Comparison of ENCODE assay signal across 1 cellular context in the genomic region with DNA sequence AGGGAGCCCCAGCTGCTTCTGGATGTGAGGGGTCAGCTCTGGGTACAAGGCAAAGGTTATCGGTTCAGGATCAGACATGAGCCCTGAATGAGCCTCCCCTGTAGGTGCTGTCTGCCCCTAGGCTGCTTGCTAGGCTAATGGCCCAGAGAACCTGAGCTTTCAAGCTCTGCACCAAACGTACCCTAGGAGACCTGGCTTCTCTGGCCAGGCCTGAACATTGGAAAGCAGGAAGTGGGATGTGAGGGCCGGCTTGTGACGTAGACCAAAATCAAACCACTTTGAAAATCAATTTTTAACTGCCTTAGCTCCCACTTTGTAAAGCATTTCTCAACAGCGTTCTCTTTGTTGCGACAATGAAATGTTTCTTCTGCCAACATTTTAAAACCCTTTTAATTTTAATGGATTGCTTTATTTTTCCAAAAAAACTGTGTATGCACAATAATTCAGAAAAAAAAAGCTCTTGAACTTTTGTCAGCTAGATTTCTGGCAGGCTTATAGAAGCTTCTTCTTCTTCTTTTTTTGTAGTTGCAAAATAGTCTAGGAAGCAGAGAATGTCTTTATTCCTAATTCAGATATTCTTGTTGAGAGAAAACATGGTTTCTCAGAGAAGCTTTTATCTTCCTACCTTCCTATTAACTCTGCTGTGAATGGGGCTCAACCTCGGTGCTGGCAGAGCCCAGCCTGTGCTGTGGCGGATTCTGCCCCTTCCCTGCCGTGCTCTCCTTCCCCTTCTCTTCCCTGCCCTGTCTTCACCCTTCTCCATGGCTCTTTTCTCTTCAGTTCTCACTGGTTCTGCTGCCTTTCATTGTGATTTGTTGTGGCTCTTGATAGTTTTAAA.
TF ChIP-seq lines count a peak whose summit lies in the region.

No MANE protein-coding gene starts in this region.

TF ChIP-seq in WTC11, 78 proteins besides CTCF, POLR2A, EP300 and RAD21 (continued from another document):
- TF ChIP-seq, protein P1, sequence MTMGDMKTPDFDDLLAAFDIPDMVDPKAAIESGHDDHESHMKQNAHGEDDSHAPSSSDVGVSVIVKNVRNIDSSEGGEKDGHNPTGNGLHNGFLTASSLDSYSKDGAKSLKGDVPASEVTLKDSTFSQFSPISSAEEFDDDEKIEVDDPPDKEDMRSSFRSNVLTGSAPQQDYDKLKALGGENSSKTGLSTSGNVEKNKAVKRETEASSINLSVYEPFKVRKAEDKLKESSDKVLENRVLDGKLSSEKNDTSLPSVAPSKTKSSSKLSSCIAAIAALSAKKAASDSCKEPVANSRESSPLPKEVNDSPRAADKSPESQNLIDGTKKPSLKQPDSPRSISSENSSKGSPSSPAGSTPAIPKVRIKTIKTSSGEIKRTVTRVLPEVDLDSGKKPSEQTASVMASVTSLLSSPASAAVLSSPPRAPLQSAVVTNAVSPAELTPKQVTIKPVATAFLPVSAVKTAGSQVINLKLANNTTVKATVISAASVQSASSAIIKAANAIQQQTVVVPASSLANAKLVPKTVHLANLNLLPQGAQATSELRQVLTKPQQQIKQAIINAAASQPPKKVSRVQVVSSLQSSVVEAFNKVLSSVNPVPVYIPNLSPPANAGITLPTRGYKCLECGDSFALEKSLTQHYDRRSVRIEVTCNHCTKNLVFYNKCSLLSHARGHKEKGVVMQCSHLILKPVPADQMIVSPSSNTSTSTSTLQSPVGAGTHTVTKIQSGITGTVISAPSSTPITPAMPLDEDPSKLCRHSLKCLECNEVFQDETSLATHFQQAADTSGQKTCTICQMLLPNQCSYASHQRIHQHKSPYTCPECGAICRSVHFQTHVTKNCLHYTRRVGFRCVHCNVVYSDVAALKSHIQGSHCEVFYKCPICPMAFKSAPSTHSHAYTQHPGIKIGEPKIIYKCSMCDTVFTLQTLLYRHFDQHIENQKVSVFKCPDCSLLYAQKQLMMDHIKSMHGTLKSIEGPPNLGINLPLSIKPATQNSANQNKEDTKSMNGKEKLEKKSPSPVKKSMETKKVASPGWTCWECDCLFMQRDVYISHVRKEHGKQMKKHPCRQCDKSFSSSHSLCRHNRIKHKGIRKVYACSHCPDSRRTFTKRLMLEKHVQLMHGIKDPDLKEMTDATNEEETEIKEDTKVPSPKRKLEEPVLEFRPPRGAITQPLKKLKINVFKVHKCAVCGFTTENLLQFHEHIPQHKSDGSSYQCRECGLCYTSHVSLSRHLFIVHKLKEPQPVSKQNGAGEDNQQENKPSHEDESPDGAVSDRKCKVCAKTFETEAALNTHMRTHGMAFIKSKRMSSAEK (CRISPR knock-in tag; IDR thresholded peaks at IDR 0.05; ENCODE audit: borderline replicate concordance): no peak
- no peak for TF ChIP-seq EMX1 (CRISPR knock-in tag; IDR thresholded peaks at IDR 0.05)
- TF ChIP-seq ZNF121 (CRISPR knock-in tag; IDR thresholded peaks at IDR 0.05): no peak
- TF ChIP-seq RELA (CRISPR knock-in tag; IDR thresholded peaks at IDR 0.05; ENCODE audit: borderline replicate concordance): no peak
- TF ChIP-seq TCF7 (CRISPR knock-in tag; IDR thresholded peaks at IDR 0.05; ENCODE audit: low read depth): no peak
- TF ChIP-seq JAZF1 (CRISPR knock-in tag; IDR thresholded peaks at IDR 0.05): no peak
- no peak for TF ChIP-seq ZNF138 (CRISPR knock-in tag; conservative IDR thresholded peaks at IDR 0.05)
- TF ChIP-seq, protein P2, sequence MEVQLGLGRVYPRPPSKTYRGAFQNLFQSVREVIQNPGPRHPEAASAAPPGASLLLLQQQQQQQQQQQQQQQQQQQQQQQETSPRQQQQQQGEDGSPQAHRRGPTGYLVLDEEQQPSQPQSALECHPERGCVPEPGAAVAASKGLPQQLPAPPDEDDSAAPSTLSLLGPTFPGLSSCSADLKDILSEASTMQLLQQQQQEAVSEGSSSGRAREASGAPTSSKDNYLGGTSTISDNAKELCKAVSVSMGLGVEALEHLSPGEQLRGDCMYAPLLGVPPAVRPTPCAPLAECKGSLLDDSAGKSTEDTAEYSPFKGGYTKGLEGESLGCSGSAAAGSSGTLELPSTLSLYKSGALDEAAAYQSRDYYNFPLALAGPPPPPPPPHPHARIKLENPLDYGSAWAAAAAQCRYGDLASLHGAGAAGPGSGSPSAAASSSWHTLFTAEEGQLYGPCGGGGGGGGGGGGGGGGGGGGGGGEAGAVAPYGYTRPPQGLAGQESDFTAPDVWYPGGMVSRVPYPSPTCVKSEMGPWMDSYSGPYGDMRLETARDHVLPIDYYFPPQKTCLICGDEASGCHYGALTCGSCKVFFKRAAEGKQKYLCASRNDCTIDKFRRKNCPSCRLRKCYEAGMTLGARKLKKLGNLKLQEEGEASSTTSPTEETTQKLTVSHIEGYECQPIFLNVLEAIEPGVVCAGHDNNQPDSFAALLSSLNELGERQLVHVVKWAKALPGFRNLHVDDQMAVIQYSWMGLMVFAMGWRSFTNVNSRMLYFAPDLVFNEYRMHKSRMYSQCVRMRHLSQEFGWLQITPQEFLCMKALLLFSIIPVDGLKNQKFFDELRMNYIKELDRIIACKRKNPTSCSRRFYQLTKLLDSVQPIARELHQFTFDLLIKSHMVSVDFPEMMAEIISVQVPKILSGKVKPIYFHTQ (CRISPR knock-in tag; IDR thresholded peaks at IDR 0.05): no peak
- TF ChIP-seq, protein P3, sequence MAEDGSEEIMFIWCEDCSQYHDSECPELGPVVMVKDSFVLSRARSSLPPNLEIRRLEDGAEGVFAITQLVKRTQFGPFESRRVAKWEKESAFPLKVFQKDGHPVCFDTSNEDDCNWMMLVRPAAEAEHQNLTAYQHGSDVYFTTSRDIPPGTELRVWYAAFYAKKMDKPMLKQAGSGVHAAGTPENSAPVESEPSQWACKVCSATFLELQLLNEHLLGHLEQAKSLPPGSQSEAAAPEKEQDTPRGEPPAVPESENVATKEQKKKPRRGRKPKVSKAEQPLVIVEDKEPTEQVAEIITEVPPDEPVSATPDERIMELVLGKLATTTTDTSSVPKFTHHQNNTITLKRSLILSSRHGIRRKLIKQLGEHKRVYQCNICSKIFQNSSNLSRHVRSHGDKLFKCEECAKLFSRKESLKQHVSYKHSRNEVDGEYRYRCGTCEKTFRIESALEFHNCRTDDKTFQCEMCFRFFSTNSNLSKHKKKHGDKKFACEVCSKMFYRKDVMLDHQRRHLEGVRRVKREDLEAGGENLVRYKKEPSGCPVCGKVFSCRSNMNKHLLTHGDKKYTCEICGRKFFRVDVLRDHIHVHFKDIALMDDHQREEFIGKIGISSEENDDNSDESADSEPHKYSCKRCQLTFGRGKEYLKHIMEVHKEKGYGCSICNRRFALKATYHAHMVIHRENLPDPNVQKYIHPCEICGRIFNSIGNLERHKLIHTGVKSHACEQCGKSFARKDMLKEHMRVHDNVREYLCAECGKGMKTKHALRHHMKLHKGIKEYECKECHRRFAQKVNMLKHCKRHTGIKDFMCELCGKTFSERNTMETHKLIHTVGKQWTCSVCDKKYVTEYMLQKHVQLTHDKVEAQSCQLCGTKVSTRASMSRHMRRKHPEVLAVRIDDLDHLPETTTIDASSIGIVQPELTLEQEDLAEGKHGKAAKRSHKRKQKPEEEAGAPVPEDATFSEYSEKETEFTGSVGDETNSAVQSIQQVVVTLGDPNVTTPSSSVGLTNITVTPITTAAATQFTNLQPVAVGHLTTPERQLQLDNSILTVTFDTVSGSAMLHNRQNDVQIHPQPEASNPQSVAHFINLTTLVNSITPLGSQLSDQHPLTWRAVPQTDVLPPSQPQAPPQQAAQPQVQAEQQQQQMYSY (CRISPR knock-in tag; IDR thresholded peaks at IDR 0.05): no peak
- TF ChIP-seq, protein P4, sequence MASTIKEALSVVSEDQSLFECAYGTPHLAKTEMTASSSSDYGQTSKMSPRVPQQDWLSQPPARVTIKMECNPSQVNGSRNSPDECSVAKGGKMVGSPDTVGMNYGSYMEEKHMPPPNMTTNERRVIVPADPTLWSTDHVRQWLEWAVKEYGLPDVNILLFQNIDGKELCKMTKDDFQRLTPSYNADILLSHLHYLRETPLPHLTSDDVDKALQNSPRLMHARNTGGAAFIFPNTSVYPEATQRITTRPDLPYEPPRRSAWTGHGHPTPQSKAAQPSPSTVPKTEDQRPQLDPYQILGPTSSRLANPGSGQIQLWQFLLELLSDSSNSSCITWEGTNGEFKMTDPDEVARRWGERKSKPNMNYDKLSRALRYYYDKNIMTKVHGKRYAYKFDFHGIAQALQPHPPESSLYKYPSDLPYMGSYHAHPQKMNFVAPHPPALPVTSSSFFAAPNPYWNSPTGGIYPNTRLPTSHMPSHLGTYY (CRISPR knock-in tag; IDR thresholded peaks at IDR 0.05): no peak
- TF ChIP-seq, protein P5, sequence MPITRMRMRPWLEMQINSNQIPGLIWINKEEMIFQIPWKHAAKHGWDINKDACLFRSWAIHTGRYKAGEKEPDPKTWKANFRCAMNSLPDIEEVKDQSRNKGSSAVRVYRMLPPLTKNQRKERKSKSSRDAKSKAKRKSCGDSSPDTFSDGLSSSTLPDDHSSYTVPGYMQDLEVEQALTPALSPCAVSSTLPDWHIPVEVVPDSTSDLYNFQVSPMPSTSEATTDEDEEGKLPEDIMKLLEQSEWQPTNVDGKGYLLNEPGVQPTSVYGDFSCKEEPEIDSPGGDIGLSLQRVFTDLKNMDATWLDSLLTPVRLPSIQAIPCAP (CRISPR knock-in tag; IDR thresholded peaks at IDR 0.05): no peak
- no peak for TF ChIP-seq IRF2 (CRISPR knock-in tag; IDR thresholded peaks at IDR 0.05; ENCODE audit: borderline replicate concordance, low read depth)
- TF ChIP-seq, protein P6, sequence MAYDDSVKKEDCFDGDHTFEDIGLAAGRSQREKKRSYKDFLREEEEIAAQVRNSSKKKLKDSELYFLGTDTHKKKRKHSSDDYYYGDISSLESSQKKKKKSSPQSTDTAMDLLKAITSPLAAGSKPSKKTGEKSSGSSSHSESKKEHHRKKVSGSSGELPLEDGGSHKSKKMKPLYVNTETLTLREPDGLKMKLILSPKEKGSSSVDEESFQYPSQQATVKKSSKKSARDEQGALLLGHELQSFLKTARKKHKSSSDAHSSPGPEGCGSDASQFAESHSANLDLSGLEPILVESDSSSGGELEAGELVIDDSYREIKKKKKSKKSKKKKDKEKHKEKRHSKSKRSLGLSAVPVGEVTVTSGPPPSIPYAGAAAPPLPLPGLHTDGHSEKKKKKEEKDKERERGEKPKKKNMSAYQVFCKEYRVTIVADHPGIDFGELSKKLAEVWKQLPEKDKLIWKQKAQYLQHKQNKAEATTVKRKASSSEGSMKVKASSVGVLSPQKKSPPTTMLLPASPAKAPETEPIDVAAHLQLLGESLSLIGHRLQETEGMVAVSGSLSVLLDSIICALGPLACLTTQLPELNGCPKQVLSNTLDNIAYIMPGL (CRISPR knock-in tag; IDR thresholded peaks at IDR 0.05): no peak
- TF ChIP-seq ZNF671 (CRISPR knock-in tag; IDR thresholded peaks at IDR 0.05): no peak
- TF ChIP-seq, protein P7, sequence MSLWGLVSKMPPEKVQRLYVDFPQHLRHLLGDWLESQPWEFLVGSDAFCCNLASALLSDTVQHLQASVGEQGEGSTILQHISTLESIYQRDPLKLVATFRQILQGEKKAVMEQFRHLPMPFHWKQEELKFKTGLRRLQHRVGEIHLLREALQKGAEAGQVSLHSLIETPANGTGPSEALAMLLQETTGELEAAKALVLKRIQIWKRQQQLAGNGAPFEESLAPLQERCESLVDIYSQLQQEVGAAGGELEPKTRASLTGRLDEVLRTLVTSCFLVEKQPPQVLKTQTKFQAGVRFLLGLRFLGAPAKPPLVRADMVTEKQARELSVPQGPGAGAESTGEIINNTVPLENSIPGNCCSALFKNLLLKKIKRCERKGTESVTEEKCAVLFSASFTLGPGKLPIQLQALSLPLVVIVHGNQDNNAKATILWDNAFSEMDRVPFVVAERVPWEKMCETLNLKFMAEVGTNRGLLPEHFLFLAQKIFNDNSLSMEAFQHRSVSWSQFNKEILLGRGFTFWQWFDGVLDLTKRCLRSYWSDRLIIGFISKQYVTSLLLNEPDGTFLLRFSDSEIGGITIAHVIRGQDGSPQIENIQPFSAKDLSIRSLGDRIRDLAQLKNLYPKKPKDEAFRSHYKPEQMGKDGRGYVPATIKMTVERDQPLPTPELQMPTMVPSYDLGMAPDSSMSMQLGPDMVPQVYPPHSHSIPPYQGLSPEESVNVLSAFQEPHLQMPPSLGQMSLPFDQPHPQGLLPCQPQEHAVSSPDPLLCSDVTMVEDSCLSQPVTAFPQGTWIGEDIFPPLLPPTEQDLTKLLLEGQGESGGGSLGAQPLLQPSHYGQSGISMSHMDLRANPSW (CRISPR knock-in tag; conservative IDR thresholded peaks at IDR 0.05; ENCODE audit: low read depth): no peak
